In genomic region chr3:136473716-136474326, GRCh38 we compare ENCODE assay signal across 1 cellular context.
A peak's percentile ranks its signal among the peaks of the same experiment; 100 is the strongest.
TF ChIP-seq lines count a peak whose summit lies in the region.

No MANE protein-coding gene starts in this region.

TF ChIP-seq in IMR-90, 13 proteins besides CTCF, POLR2A, EP300 and RAD21:
- TF ChIP-seq MAFK (IDR thresholded peaks at IDR 0.05; ENCODE audit: low read depth, low read length) (0 out of 2 replicates have a peak, but pooled peaks have one; percentile 31), RFX5 (IDR thresholded peaks at IDR 0.05; ENCODE audit: low read depth, low read length) (no peak), USF2 (IDR thresholded peaks at IDR 0.05; ENCODE audit: low read depth, low read length) (no peak), FOS (IDR thresholded peaks at IDR 0.05; ENCODE audit: low read depth, low read length) (peak; percentile 82), MAZ (IDR thresholded peaks at IDR 0.05; ENCODE audit: borderline replicate concordance, low read depth, low read length) (no peak)
